In genomic region chr10:6089334-6090219, GRCh38 we compare ENCODE assay signal across 8 cellular contexts. TPM values are rescaled to one million over a fixed set of nuclear protein-coding genes. Genes with fewer than 3 reads are reported as not detected.
DNase-seq lines count a peak whose midpoint lies in the region; ATAC-seq and TF ChIP-seq lines count a peak whose summit lies in the region.

No MANE protein-coding gene starts in this region.

- no peaks in the 10 kb centered on the region for H3F3A ChIP-seq in smooth muscle cell (ENCODE audit: low read depth)

- peaks cover 56% of the 10 kb centered on the region for H3K79me2 ChIP-seq in smooth muscle cell (ENCODE audit: low read depth)

- H4K20me1 ChIP-seq in smooth muscle cell (ENCODE audit: low read depth), result peaks cover 52% of the 10 kb centered on the region

- H3K4me1 ChIP-seq in Caco-2, result no peaks in the 10 kb centered on the region
- H3K4me1 ChIP-seq in smooth muscle cell (ENCODE audit: low read depth), result peaks cover 4% of the 10 kb centered on the region

- POLR2A ChIA-PET in Caco-2 (lab: Charles Lee), result interaction anchor here (0.9 kb wide), 1 partner anchor 113 kb away, joined by 3 read pairs; the partner anchor contains the start of gene PFKFB3
- POLR2A ChIA-PET in activated naive CD8-positive, alpha-beta T cell treated with anti-CD3 and anti-CD28 coated beads, Interleukin-2, amount 10 ng/mL, durations not matched to agents 7 days and 5 days (lab: Charles Lee), result interaction anchor here (0.6 to 1.6 kb wide), 12 partner anchors 17 to 258 kb away, joined by 3 to 9 read pairs (median 4); partner anchors contain the start of gene IL2RA

- H3K9me3 ChIP-seq in Caco-2 (no peaks in the 10 kb centered on the region), iPS-18c (ENCODE audit: control insufficient read depth, insufficient read depth, low read length) (no peaks in the 10 kb centered on the region), smooth muscle cell (replicated peaks; ENCODE audit: low read depth) (no peaks in the 10 kb centered on the region)

- H3K9ac ChIP-seq in smooth muscle cell (ENCODE audit: low read depth), result peak overlapping the region; percentile 89

- DNase-seq in Caco-2 (peak; percentile 59 to 63), LoVo (ENCODE audit: low spot score) (peak; percentile 4), smooth muscle cell (lab: John Stamatoyannopoulos, UW; ENCODE audit: unreplicated experiment) (no peak), DMS114 treated with DMSO at 0.1 percent for 48 hours (lab: John Stamatoyannopoulos, UW; ENCODE audit: unreplicated experiment) (no peak), NCI-H1092 treated with DMSO at 0.1 percent for 48 hours (lab: John Stamatoyannopoulos, UW) (no peak)
- no peak for DNase-seq in activated naive CD8-positive, alpha-beta T cell treated with anti-CD3 and anti-CD28 coated beads, Interleukin-2, amount 10 ng/mL, durations not matched to agents 7 days and 5 days

- H3K27ac ChIP-seq in smooth muscle cell (ENCODE audit: low read depth), result peak overlapping the region; percentile 65

- H3K36me3 Mint-ChIP-seq in Caco-2 (ENCODE audit: insufficient read depth, unreplicated experiment), result peaks cover 13% of the 10 kb centered on the region
- peaks cover 9% of the 10 kb centered on the region for H3K36me3 Mint-ChIP-seq in activated naive CD8-positive, alpha-beta T cell treated with anti-CD3 and anti-CD28 coated beads, Interleukin-2, amount 10 ng/mL, durations not matched to agents 7 days and 5 days

- 2% methylated on average over 42 of the region's 53 CpGs for WGBS in smooth muscle cell (ENCODE audit: low lambda C conversion rate)

- peaks cover 14% of the 10 kb centered on the region for H3K27me3 Mint-ChIP-seq in Caco-2 (ENCODE audit: insufficient read depth, unreplicated experiment)
- H3K27me3 Mint-ChIP-seq in activated naive CD8-positive, alpha-beta T cell treated with anti-CD3 and anti-CD28 coated beads, Interleukin-2, amount 10 ng/mL, durations not matched to agents 7 days and 5 days, result no peaks in the 10 kb centered on the region

- TF ChIP-seq CTCF in Caco-2 (IDR thresholded peaks at IDR 0.05; ENCODE audit: insufficient read depth in 1 of 2, low read depth in 1 of 2, low read length in 1 of 2, severe bottlenecking in 1 of 2, unreplicated experiment in 1 of 2) (no peak), smooth muscle cell (IDR thresholded peaks at IDR 0.05; ENCODE audit: borderline replicate concordance, insufficient read depth, poor library complexity, severe bottlenecking) (no peak)

- BruUV-seq in Caco-2 (replicated peaks; lab: Mats Ljungman, UMichigan), result TSS peak; percentile 58

- intact Hi-C loops in Caco-2 (cut with micrococcal nuclease; ENCODE audit: unreplicated experiment), result loop anchor here (2.0 to 5.0 kb wide), 3 partner anchors 19 to 113 kb away; partner anchors contain the start of gene PFKFB3

- H2AFZ ChIP-seq in smooth muscle cell (ENCODE audit: low read depth), result no peak overlapping the region

- H3K36me3 ChIP-seq in Caco-2 (ENCODE audit: control insufficient read depth, insufficient read depth, low read length) (no peaks in the 10 kb centered on the region), smooth muscle cell (ENCODE audit: low read depth) (no peaks in the 10 kb centered on the region)

- peak; percentile 21 for ATAC-seq in GM21390 (IDR thresholded peaks at IDR 0.05; ENCODE audit: unreplicated experiment)
- ATAC-seq in activated naive CD8-positive, alpha-beta T cell treated with anti-CD3 and anti-CD28 coated beads, Interleukin-2, amount 10 ng/mL, durations not matched to agents 7 days and 5 days (ENCODE audit: low read depth), result no peak

- H3K9me3 Mint-ChIP-seq in Caco-2 (ENCODE audit: unreplicated experiment), result no peaks in the 10 kb centered on the region
- no peaks in the 10 kb centered on the region for H3K9me3 Mint-ChIP-seq in activated naive CD8-positive, alpha-beta T cell treated with anti-CD3 and anti-CD28 coated beads, Interleukin-2, amount 10 ng/mL, durations not matched to agents 7 days and 5 days

- H3K27me3 ChIP-seq in Caco-2 (replicated peaks; ENCODE audit: control insufficient read depth, insufficient read depth, low read length), result no peaks in the 10 kb centered on the region; the same call in 1 of the 2 replicates
- H3K27me3 ChIP-seq in smooth muscle cell (ENCODE audit: low read depth), result no peaks in the 10 kb centered on the region

- peaks cover 41% of the 10 kb centered on the region for H3K4me1 Mint-ChIP-seq in Caco-2 (ENCODE audit: low read depth, unreplicated experiment)
- peaks cover 64% of the 10 kb centered on the region for H3K4me1 Mint-ChIP-seq in activated naive CD8-positive, alpha-beta T cell treated with anti-CD3 and anti-CD28 coated beads, Interleukin-2, amount 10 ng/mL, durations not matched to agents 7 days and 5 days

- H3K4me2 ChIP-seq in smooth muscle cell, result peak overlapping the region; percentile 98

- CTCF ChIA-PET in Caco-2 (lab: Charles Lee), result interaction anchor here (0.5 to 1.3 kb wide), 9 partner anchors 8 to 317 kb away, joined by 3 to 6 read pairs (median 3); partner anchors contain the start of genes ANKRD16, FBH1 and PFKFB3

- peak overlapping the region; percentile 86 for H3K4me3 Mint-ChIP-seq in Caco-2 (ENCODE audit: unreplicated experiment)
- peak overlapping the region; percentile 94 for H3K4me3 Mint-ChIP-seq in activated naive CD8-positive, alpha-beta T cell treated with anti-CD3 and anti-CD28 coated beads, Interleukin-2, amount 10 ng/mL, durations not matched to agents 7 days and 5 days

- peak overlapping the region; percentile 97 for H3K4me3 ChIP-seq in Caco-2 (ENCODE audit: low read depth, low read length)
- peak overlapping the region; percentile 58 for H3K4me3 ChIP-seq in iPS-18c (ENCODE audit: insufficient read depth, low read depth, low read length)
- H3K4me3 ChIP-seq in smooth muscle cell, result peak overlapping the region; percentile 97

- peak overlapping the region; percentile 80 for H3K27ac Mint-ChIP-seq in Caco-2 (ENCODE audit: unreplicated experiment)
- H3K27ac Mint-ChIP-seq in activated naive CD8-positive, alpha-beta T cell treated with anti-CD3 and anti-CD28 coated beads, Interleukin-2, amount 10 ng/mL, durations not matched to agents 7 days and 5 days, result peak overlapping the region; percentile 93

RNA-seq across cellular contexts. Expression of gene RBM17, which starts 0.7 kb away (rescaled TPM):
- total RNA-seq in Caco-2 (2022) (286 and 290 TPM in 2 replicates), smooth muscle cell (20.0 and 37.0 TPM in 2 replicates)
- 100 to 1,000 TPM; 185 to 200 TPM for total RNA-seq in activated naive CD8-positive, alpha-beta T cell treated with anti-CD3 and anti-CD28 coated beads, Interleukin-2, amount 10 ng/mL, durations not matched to agents 7 days and 5 days
- 68.3 and 81.2 TPM in 2 replicates for polyA plus RNA-seq in smooth muscle cell

RNA-seq across cellular contexts. Expression of gene IL2RA, which starts 27.4 kb away (rescaled TPM):
- not detected in 2 replicates for total RNA-seq in Caco-2 (2022)
- 100 to 1,000 TPM; 184 to 201 TPM for total RNA-seq in activated naive CD8-positive, alpha-beta T cell treated with anti-CD3 and anti-CD28 coated beads, Interleukin-2, amount 10 ng/mL, durations not matched to agents 7 days and 5 days
- total RNA-seq in smooth muscle cell, result not detected in 2 replicates
- polyA plus RNA-seq in smooth muscle cell, result not detected in 2 replicates

Comparison
In these comparisons a context has a peak if more than half of its experiments do, and no peak if none do; other contexts are left out.
1. DNase-seq: peak in Caco-2 (2 of 2) and LoVo (single experiment); none in activated naive CD8-positive, alpha-beta T cell treated with anti-CD3 and anti-CD28 coated beads, Interleukin-2, amount 10 ng/mL, durations not matched to agents 7 days and 5 days (single experiment), smooth muscle cell (single experiment), DMS114 treated with DMSO at 0.1 percent for 48 hours (single experiment) and NCI-H1092 treated with DMSO at 0.1 percent for 48 hours (single experiment).
2. RNA of gene IL2RA, which starts 27.4 kb away (total RNA-seq): 184 to 201 TPM in activated naive CD8-positive, alpha-beta T cell treated with anti-CD3 and anti-CD28 coated beads, Interleukin-2, amount 10 ng/mL, durations not matched to agents 7 days and 5 days; not detected in Caco-2 and not detected in smooth muscle cell; every median in the first group is over 100 times any median in the second.
3. Peak in every context shown above with its lines, with median percentiles within 50 percentile points of each other: H3K4me3 ChIP-seq.